9 cellular contexts compared by ENCODE assay signal in genomic region chr19:53908106-53908932, GRCh38. TPM values are rescaled to one million over a fixed set of nuclear protein-coding genes. Genes with fewer than 3 reads are reported as not detected.
A peak's percentile ranks its signal among the peaks of the same experiment; 100 is the strongest.
DNase-seq lines count a peak whose midpoint lies in the region; ATAC-seq and TF ChIP-seq lines count a peak whose summit lies in the region.
"Had no signal": no experiment of that assay in that cellular context is flagged by ENCODE, and none has a peak within 500 bp of the region (broad histone marks: within the 10 kb centered on the region; RNA-seq: fewer than 3 reads in every experiment).

No MANE protein-coding gene starts in this region.

- WGBS in psoas muscle, 3 donors = 0 to 3% (median 2%) methylated on average over 39 to 51 of the region's 51 CpGs

- no peak overlapping the region for H3K27ac ChIP-seq in psoas muscle

- in situ Hi-C loops in G401 (cut with HindIII; ENCODE audit: low sequenced_read_pairs) = no loop called here

- peak overlapping the region; percentile 80 for H3K9ac ChIP-seq in NT2/D1 (ENCODE audit: insufficient read length, low read depth)

- no peaks in the 10 kb centered on the region for H3K4me1 ChIP-seq in NT2/D1 (ENCODE audit: insufficient read depth, insufficient read length)
- peaks cover 8% of the 10 kb centered on the region for H3K4me1 ChIP-seq in psoas muscle

- H3K27me3 ChIP-seq in NT2/D1 (ENCODE audit: insufficient read depth, insufficient read length) (peaks cover 47% of the 10 kb centered on the region), psoas muscle (ENCODE audit: insufficient read depth in 3 of 3, low read length in 2 of 3) (peaks cover 0 to 76% (median 38%) of the 10 kb centered on the region in 3 donors)

- H3K4me1 Mint-ChIP-seq in activated naive CD4-positive, alpha-beta T cell treated with anti-CD3 and anti-CD28 coated beads for 36 hours (ENCODE audit: low read depth) = peaks cover 24% of the 10 kb centered on the region
- H3K4me1 Mint-ChIP-seq in glutamatergic neuron (ENCODE audit: low read depth, unreplicated experiment) = peaks cover 22% of the 10 kb centered on the region

- ATAC-seq in psoas muscle (peak; percentile 48 to 91 (median 78)), GM18870 (IDR thresholded peaks at IDR 0.05; ENCODE audit: unreplicated experiment) (no peak), GM18498 (IDR thresholded peaks at IDR 0.05; ENCODE audit: unreplicated experiment) (no peak)

- H3K4me3 ChIP-seq in NT2/D1 (ENCODE audit: insufficient read length, low read depth) (peak overlapping the region; percentile 61), psoas muscle (peak overlapping the region; percentile 33)

- peaks cover 74% of the 10 kb centered on the region for H3K27me3 Mint-ChIP-seq in activated naive CD4-positive, alpha-beta T cell treated with anti-CD3 and anti-CD28 coated beads for 36 hours (ENCODE audit: low read depth)
- H3K27me3 Mint-ChIP-seq in glutamatergic neuron (ENCODE audit: unreplicated experiment) = peaks cover 18% of the 10 kb centered on the region

- no peak overlapping the region for H3K27ac Mint-ChIP-seq in activated naive CD4-positive, alpha-beta T cell treated with anti-CD3 and anti-CD28 coated beads for 36 hours
- peak overlapping the region; percentile 97 for H3K27ac Mint-ChIP-seq in glutamatergic neuron (ENCODE audit: unreplicated experiment)
- H3K27ac Mint-ChIP-seq: IgD-negative memory B cell had no signal

- no peaks in the 10 kb centered on the region for H3K9me3 Mint-ChIP-seq in activated naive CD4-positive, alpha-beta T cell treated with anti-CD3 and anti-CD28 coated beads for 36 hours
- H3K9me3 Mint-ChIP-seq in glutamatergic neuron (ENCODE audit: unreplicated experiment) = peaks cover 13% of the 10 kb centered on the region

- H3K9me3 ChIP-seq in NT2/D1 (ENCODE audit: insufficient read depth, low read length) (no peaks in the 10 kb centered on the region), psoas muscle (no peaks in the 10 kb centered on the region)

- TF ChIP-seq CTCF in glutamatergic neuron (IDR thresholded peaks at IDR 0.05; ENCODE audit: partially characterized antibody, unreplicated experiment) (no peak), psoas muscle (IDR thresholded peaks at IDR 0.05) (no peak)

- intact Hi-C loops in activated naive CD4-positive, alpha-beta T cell treated with anti-CD3 and anti-CD28 coated beads for 36 hours (cut with micrococcal nuclease) = no loop called here
- intact Hi-C loops in psoas muscle (cut with DNase I) = no loop called here

- H3K4me3 Mint-ChIP-seq in activated naive CD4-positive, alpha-beta T cell treated with anti-CD3 and anti-CD28 coated beads for 36 hours = no peak overlapping the region
- peak overlapping the region; percentile 96 for H3K4me3 Mint-ChIP-seq in glutamatergic neuron (ENCODE audit: unreplicated experiment)

- peak; percentile 91 for DNase-seq in G401 (ENCODE audit: low spot score)
- DNase-seq in NT2/D1 (ENCODE audit: low read depth, low spot score) = peak; percentile 62
- DNase-seq in activated naive CD4-positive, alpha-beta T cell treated with anti-CD3 and anti-CD28 coated beads for 36 hours = peak; percentile 78
- DNase-seq in glutamatergic neuron = peak; percentile 85
- peak; percentile 40 to 59 for DNase-seq in psoas muscle
- no peak for DNase-seq in HT-29 (ENCODE audit: low spot score)

- CTCF ChIA-PET in activated naive CD4-positive, alpha-beta T cell treated with anti-CD3 and anti-CD28 coated beads for 36 hours (lab: Charles Lee) = interaction anchor here (1.4 kb wide), 1 partner anchor 122 kb away, joined by 5 read pairs; no protein-coding TSS in a partner anchor

- H3K36me3 ChIP-seq in NT2/D1 (ENCODE audit: insufficient read depth, insufficient read length, low read length) (no peaks in the 10 kb centered on the region), psoas muscle (ENCODE audit: insufficient read depth in 1 of 2, low read depth in 1 of 2) (no peaks in the 10 kb centered on the region)

- no peaks in the 10 kb centered on the region for H3K36me3 Mint-ChIP-seq in activated naive CD4-positive, alpha-beta T cell treated with anti-CD3 and anti-CD28 coated beads for 36 hours (ENCODE audit: low read depth)
- no peaks in the 10 kb centered on the region for H3K36me3 Mint-ChIP-seq in glutamatergic neuron (ENCODE audit: unreplicated experiment)
- H3K36me3 Mint-ChIP-seq: IgD-negative memory B cell had no signal

RNA-seq across cellular contexts. Expression of gene CACNG7, which starts 0.8 kb away (rescaled TPM):
- total RNA-seq in G401 (2014; rRNA removed; shearing (Covaris generic)) = 6.9 and 11.0 TPM in 2 replicates
- not detected for total RNA-seq in activated naive CD4-positive, alpha-beta T cell treated with anti-CD3 and anti-CD28 coated beads for 36 hours
- total RNA-seq in glutamatergic neuron (ENCODE audit: unreplicated experiment) = 60.4 TPM
- not detected for total RNA-seq in psoas muscle
- polyA plus RNA-seq in psoas muscle = under 1 TPM in 1 of 3 donors, not detected in 2; 0.05 TPM
- total RNA-seq in HT-29 (2014; rRNA removed; shearing (Covaris generic)) = not detected in 2 replicates
- polyA plus RNA-seq: IgD-negative memory B cell had no signal

RNA-seq across cellular contexts. Expression of gene PRKCG, which starts 26.3 kb away (rescaled TPM):
- total RNA-seq in G401 (2014; rRNA removed; shearing (Covaris generic)) = 0.17 and 1.6 TPM in 2 replicates
- total RNA-seq in activated naive CD4-positive, alpha-beta T cell treated with anti-CD3 and anti-CD28 coated beads for 36 hours = not detected
- total RNA-seq in glutamatergic neuron (ENCODE audit: unreplicated experiment) = 33.1 TPM
- total RNA-seq in psoas muscle = not detected
- polyA plus RNA-seq in psoas muscle = under 1 TPM in 1 of 3 donors, not detected in 2; 0.01 TPM
- total RNA-seq in HT-29 (2014; rRNA removed; shearing (Covaris generic)) = 0.03 and 0.05 TPM in 2 replicates
- polyA plus RNA-seq: IgD-negative memory B cell had no signal

RNA-seq across cellular contexts. Expression of gene MYADM, which starts 40.6 kb away (rescaled TPM):
- total RNA-seq in G401 (2014; rRNA removed; shearing (Covaris generic)) = 6.1 and 6.3 TPM in 2 replicates
- total RNA-seq in activated naive CD4-positive, alpha-beta T cell treated with anti-CD3 and anti-CD28 coated beads for 36 hours = 10 to 100 TPM; 13.6 to 13.9 TPM
- total RNA-seq in glutamatergic neuron (ENCODE audit: unreplicated experiment) (61.5 TPM), psoas muscle (10 to 100 TPM; 17.0 to 23.3 (median 20.3) TPM)
- 10 to 100 TPM in 1 of 3 donors, 1 to 10 TPM in 2; 5.5 to 17.2 (median 7.7) TPM for polyA plus RNA-seq in psoas muscle
- total RNA-seq in HT-29 (2014; rRNA removed; shearing (Covaris generic)) = 103 and 139 TPM in 2 replicates

RNA-seq across cellular contexts. Expression of gene CACNG8, which starts 54.4 kb away (rescaled TPM):
- total RNA-seq in G401 (2014; rRNA removed; shearing (Covaris generic)) = 0.68 and 1.8 TPM in 2 replicates
- not detected for total RNA-seq in activated naive CD4-positive, alpha-beta T cell treated with anti-CD3 and anti-CD28 coated beads for 36 hours
- 4.3 TPM for total RNA-seq in glutamatergic neuron (ENCODE audit: unreplicated experiment)
- total RNA-seq in psoas muscle = under 1 TPM; 0.15 to 0.26 (median 0.17) TPM
- under 1 TPM; 0.04 to 0.42 (median 0.08) TPM for polyA plus RNA-seq in psoas muscle
- 0.10 and 0.86 TPM in 2 replicates for total RNA-seq in HT-29 (2014; rRNA removed; shearing (Covaris generic))
- polyA plus RNA-seq: IgD-negative memory B cell had no signal

Comparison
In these comparisons a context has a peak if more than half of its experiments do, and no peak if none do; other contexts are left out.
1. ATAC-seq: peak in psoas muscle (4 of 4); none in GM18870 (single experiment) and GM18498 (single experiment).
2. RNA of gene PRKCG, which starts 26.3 kb away (total RNA-seq): 33.1 TPM in glutamatergic neuron (single experiment); 0.17 to 1.6 TPM in G401, 0.03 to 0.05 TPM in HT-29, not detected in activated naive CD4-positive, alpha-beta T cell treated with anti-CD3 and anti-CD28 coated beads for 36 hours and not detected in psoas muscle; every median in the first group is over 10 times any median in the second.